ENCODE assay signal across 17 cellular contexts in genomic region chr15:52370010-52370409, GRCh38.
DNase-seq lines count a peak whose midpoint lies in the region; ATAC-seq and TF ChIP-seq lines count a peak whose summit lies in the region.
"Had no signal": no experiment of that assay in that cellular context is flagged by ENCODE, and none has a peak within 500 bp of the region (broad histone marks: within the 10 kb centered on the region; RNA-seq: fewer than 3 reads in every experiment).

No MANE protein-coding gene starts in this region.

- intact Hi-C loops in PC-3 (cut with micrococcal nuclease), result loop anchor here (5.0 kb wide), 1 partner anchor 38 kb away; no protein-coding TSS in a partner anchor
- intact Hi-C loops in naive thymus-derived CD4-positive, alpha-beta T cell (cut with micrococcal nuclease), result no loop called here

- peaks cover 24% of the 10 kb centered on the region for H3K4me1 ChIP-seq in PC-3 (ENCODE audit: insufficient read depth, low read length)
- H3K4me1 ChIP-seq in naive thymus-derived CD4-positive, alpha-beta T cell (ENCODE audit: control insufficient read depth in 2 of 2, insufficient read depth in 2 of 2, low read length in 2 of 2), result no peaks in the 10 kb centered on the region
- H3K4me1 ChIP-seq: breast epithelium had no signal

- H3K4me3 Mint-ChIP-seq in naive thymus-derived CD4-positive, alpha-beta T cell, result no peak overlapping the region
- H3K4me3 Mint-ChIP-seq: activated CD4-positive, alpha-beta memory T cell treated with anti-CD3 and anti-CD28 coated beads for 36 hours; CD4-positive, alpha-beta T cell had no signal

- TF ChIP-seq CTCF in PC-3 (conservative IDR thresholded peaks at IDR 0.05; ENCODE audit: low read depth, low read length), result no peak

- peak overlapping the region; percentile 56; the same call in 1 of the 2 replicates for H2AFZ ChIP-seq in PC-3 (ENCODE audit: low read length)

- H3K36me3 Mint-ChIP-seq in naive thymus-derived CD4-positive, alpha-beta T cell, result peaks cover 9 to 76% (median 47%) of the 10 kb centered on the region in 5 donors

- peak; percentile 78 for DNase-seq in PC-3
- DNase-seq in naive thymus-derived CD4-positive, alpha-beta T cell, result no peak
- DNase-seq in AML-193 (lab: John Stamatoyannopoulos, UW), result no peak
- DNase-seq in OCI-M2 (lab: John Stamatoyannopoulos, UW; ENCODE audit: unreplicated experiment), result no peak
- no peak for DNase-seq in DMS153 (lab: John Stamatoyannopoulos, UW)
- DNase-seq in activated CD4-positive, CD25-positive, alpha-beta regulatory T cell (lab: John Stamatoyannopoulos, UW), result no peak
- DNase-seq: activated CD4-positive, alpha-beta memory T cell treated with anti-CD3 and anti-CD28 coated beads for 36 hours; activated gamma-delta T cell treated with Interleukin-2 at 50 U/mL for 16 hours; CD4-positive, alpha-beta T cell; midbrain; NCI-H1436 treated with DMSO at 0.1 percent for 48 hours; NCI-H82; posterior cingulate gyrus; stimulated activated naive CD8-positive, alpha-beta T cell treated with anti-CD3 and anti-CD28 coated beads, Interleukin-15, Interleukin-2, amounts not matched to agents 100 U/mL and 50 U/mL, for 24 hours had no signal

- no TSS peak for BruUV-seq in PC-3 (replicated peaks; lab: Mats Ljungman, UMichigan)

- H3K4me1 Mint-ChIP-seq in naive thymus-derived CD4-positive, alpha-beta T cell, result peaks cover 0 to 2% (median 0%) of the 10 kb centered on the region in 7 donors

- peak; percentile 65 for ATAC-seq in GM19035 (IDR thresholded peaks at IDR 0.05; ENCODE audit: unreplicated experiment)
- ATAC-seq in HG02885 (IDR thresholded peaks at IDR 0.05; ENCODE audit: poor library complexity, unreplicated experiment), result peak; percentile 93
- ATAC-seq in PC-3, result peak; percentile 98
- ATAC-seq in naive thymus-derived CD4-positive, alpha-beta T cell, result peak; percentile 40
- ATAC-seq: stimulated activated naive CD8-positive, alpha-beta T cell treated with anti-CD3 and anti-CD28 coated beads, Interleukin-15, Interleukin-2, amounts not matched to agents 100 U/mL and 50 U/mL, for 24 hours had no signal

- no peaks in the 10 kb centered on the region for H3K27me3 Mint-ChIP-seq in naive thymus-derived CD4-positive, alpha-beta T cell
- H3K27me3 Mint-ChIP-seq: activated CD4-positive, alpha-beta memory T cell treated with anti-CD3 and anti-CD28 coated beads for 36 hours; CD4-positive, alpha-beta T cell had no signal

- no peaks in the 10 kb centered on the region for H3K9me3 ChIP-seq in PC-3 (ENCODE audit: low read length)
- H3K9me3 ChIP-seq in naive thymus-derived CD4-positive, alpha-beta T cell (ENCODE audit: control insufficient read depth in 2 of 3, low read length in 3 of 3), result no peaks in the 10 kb centered on the region
- H3K9me3 ChIP-seq: breast epithelium had no signal

- peak overlapping the region; percentile 81 for H3K27ac ChIP-seq in PC-3 (ENCODE audit: low read length)
- no peak overlapping the region for H3K27ac ChIP-seq in naive thymus-derived CD4-positive, alpha-beta T cell (ENCODE audit: low read depth, low read length)
- H3K27ac ChIP-seq: breast epithelium had no signal

- H3K4me3 ChIP-seq in PC-3 (ENCODE audit: low read length), result peak overlapping the region; percentile 52
- no peak overlapping the region for H3K4me3 ChIP-seq in naive thymus-derived CD4-positive, alpha-beta T cell (ENCODE audit: low read length)
- H3K4me3 ChIP-seq: breast epithelium had no signal

- no peaks in the 10 kb centered on the region for H3K79me2 ChIP-seq in PC-3 (ENCODE audit: low read length)

- peak overlapping the region; percentile 39 for H3K9ac ChIP-seq in PC-3 (ENCODE audit: low read length)

- no peaks in the 10 kb centered on the region for H3K27me3 ChIP-seq in PC-3 (ENCODE audit: low read length)
- H3K27me3 ChIP-seq in naive thymus-derived CD4-positive, alpha-beta T cell (ENCODE audit: control insufficient read depth in 2 of 2, insufficient read depth in 2 of 2, low read length in 2 of 2), result no peaks in the 10 kb centered on the region
- H3K27me3 ChIP-seq: breast epithelium had no signal

- H4K20me1 ChIP-seq in PC-3 (ENCODE audit: low read length), result no peaks in the 10 kb centered on the region

- POLR2A ChIA-PET in PC-3 (lab: Charles Lee; ENCODE audit: unreplicated experiment), result interaction anchor here (0.7 kb wide), 1 partner anchor 126 kb away, joined by 14 read pairs; no protein-coding TSS in a partner anchor
- POLR2A ChIA-PET in naive thymus-derived CD4-positive, alpha-beta T cell (lab: Charles Lee), result no interaction called here

- H3K36me3 ChIP-seq in PC-3 (ENCODE audit: low read depth, low read length), result peaks cover 14% of the 10 kb centered on the region; the same call in 1 of the 2 replicates
- H3K36me3 ChIP-seq in naive thymus-derived CD4-positive, alpha-beta T cell (ENCODE audit: control insufficient read depth in 2 of 3, insufficient read depth in 3 of 3, low read length in 3 of 3), result peaks cover 4 to 59% (median 25%) of the 10 kb centered on the region in 3 experiments

- H3K9me3 Mint-ChIP-seq in naive thymus-derived CD4-positive, alpha-beta T cell, result peaks cover 0 to 3% (median 0%) of the 10 kb centered on the region in 11 donors
- H3K9me3 Mint-ChIP-seq: activated CD4-positive, alpha-beta memory T cell treated with anti-CD3 and anti-CD28 coated beads for 36 hours; CD4-positive, alpha-beta T cell had no signal

- H3K9me2 ChIP-seq in PC-3 (replicated peaks; ENCODE audit: low read length), result no peaks in the 10 kb centered on the region

- H3K27ac Mint-ChIP-seq in naive thymus-derived CD4-positive, alpha-beta T cell, result no peak overlapping the region
- H3K27ac Mint-ChIP-seq: activated CD4-positive, alpha-beta memory T cell treated with anti-CD3 and anti-CD28 coated beads for 36 hours; CD4-positive, alpha-beta T cell had no signal

- H3K4me2 ChIP-seq in PC-3 (ENCODE audit: low read length), result peak overlapping the region; percentile 81

- no peaks in the 10 kb centered on the region for H3F3A ChIP-seq in PC-3 (ENCODE audit: low read length, unreplicated experiment)

- CTCF ChIA-PET in PC-3 (lab: Charles Lee), result interaction anchor here (0.5 kb wide), 1 partner anchor 33 kb away, joined by 3 read pairs; no protein-coding TSS in a partner anchor
- CTCF ChIA-PET in naive thymus-derived CD4-positive, alpha-beta T cell (lab: Charles Lee), result no interaction called here

Comparison
In these comparisons a context has a peak if more than half of its experiments do, and no peak if none do; other contexts are left out.
1. ATAC-seq: peak in every context shown above with its lines; median percentile 98 in PC-3; 93 in HG02885; 65 in GM19035; 40 in naive thymus-derived CD4-positive, alpha-beta T cell.